ENCODE assay signal across 11 cellular contexts in genomic region chr22:22129387-22129786, GRCh38.
"Had no signal": no experiment of that assay in that cellular context is flagged by ENCODE, and none has a peak within 500 bp of the region (broad histone marks: within the 10 kb centered on the region; RNA-seq: fewer than 3 reads in every experiment).

No MANE protein-coding gene starts in this region.

- H3K27ac ChIP-seq: GM23248 had no signal

- H3K9me3 Mint-ChIP-seq: GM23338, HFFc6 had no signal

- H3K27ac Mint-ChIP-seq: GM23338, H9, HFFc6 had no signal

- ATAC-seq: GM23338, HCT116 had no signal

- DNase-seq: GM23248, GOT3, H7, H9, HCEC 1CT, HFFc6 had no signal

- FAIRE-seq: H1, H54 had no signal

- H3K36me3 ChIP-seq: HAP-1 had no signal

- H3K4me3 Mint-ChIP-seq: GM23338, H9, HFFc6 had no signal

- H3K4me3 ChIP-seq: GM23248, GM23338, HAP-1 had no signal

- H2AFZ ChIP-seq: GM23248, GM23338 had no signal

- H3K9me3 ChIP-seq: HAP-1 had no signal

- H3K4me1 ChIP-seq: HAP-1 had no signal

- H3K9ac ChIP-seq: GM23248 had no signal

- H3K4me2 ChIP-seq: GM23338 had no signal
